Comparison of ENCODE assay signal across 22 cellular contexts in genomic region chr14:27367345-27367744, GRCh38.
"Had no signal": no experiment of that assay in that cellular context is flagged by ENCODE, and none has a peak within 500 bp of the region (broad histone marks: within the 10 kb centered on the region; RNA-seq: fewer than 3 reads in every experiment).

No MANE protein-coding gene starts in this region.

- H3K4me2 ChIP-seq: PC-9 had no signal

- H2AFZ ChIP-seq: PC-9 had no signal

- H3K36me3 ChIP-seq: MG63, Peyer's patch, SJSA1 had no signal

- H3K4me1 ChIP-seq: Peyer's patch, SJSA1 had no signal

- H3K27me3 ChIP-seq: MG63, Peyer's patch, SJSA1 had no signal

- H3K9me3 ChIP-seq: MG63, Peyer's patch, SJSA1 had no signal

- H3K4me3 ChIP-seq: MG63, PC-9, Peyer's patch, SJSA1, SK-N-MC had no signal

- DNase-seq: Karpas-422, KBM-7, MG63, NCI-H1092, NCI-H1105 treated with DMSO at 0.1 percent for 48 hours, NCI-H1417 treated with DMSO at 0.1 percent for 48 hours, NCI-H146, NCI-H1694 treated with DMSO at 0.1 percent for 48 hours, NCI-H1930, NCI-H2081, NCI-H2107, NCI-H2227 treated with DMSO at 0.1 percent for 48 hours, NCI-H524, NCI-H526 treated with DMSO at 0.1 percent for 48 hours, NCI-H748 treated with DMSO at 0.1 percent for 48 hours, PC-9, Peyer's patch, Right ventricle myocardium superior, RPMI8226, SIG-M5 had no signal

- H3K27ac ChIP-seq: PC-9, Peyer's patch, SJSA1, SK-N-MC had no signal
